In the genomic region with DNA sequence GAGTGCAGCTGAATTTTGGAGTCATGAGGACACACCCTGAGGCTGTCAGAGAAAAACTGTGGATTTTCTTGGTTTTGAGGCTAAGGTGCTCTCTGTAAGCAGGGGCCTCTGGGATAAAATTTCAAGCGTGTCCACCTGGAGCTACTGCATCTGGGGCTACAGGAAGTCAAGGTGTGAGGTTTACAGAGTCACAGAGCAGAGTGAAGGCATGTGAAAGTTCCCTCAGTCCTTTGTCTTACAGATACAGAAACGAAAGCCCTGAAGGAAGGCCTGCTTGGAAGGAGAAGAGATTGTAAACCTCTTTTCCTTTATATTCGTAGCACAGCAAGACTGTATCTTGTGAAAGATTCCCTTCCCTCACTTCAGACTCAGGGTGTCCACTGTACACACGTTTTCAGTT, we compare ENCODE assay signal across 16 cellular contexts.
"Had no signal": no experiment of that assay in that cellular context is flagged by ENCODE, and none has a peak within 500 bp of the region (broad histone marks: within the 10 kb centered on the region; RNA-seq: fewer than 3 reads in every experiment).

No MANE protein-coding gene starts in this region.

- ATAC-seq: naive thymus-derived CD8-positive, alpha-beta T cell; right cardiac atrium had no signal

- H3K4me3 ChIP-seq: coronary artery, mucosa of descending colon, pancreas, smooth muscle cell had no signal

- H3K27me3 ChIP-seq: pancreas had no signal

- H3K36me3 ChIP-seq: pancreas had no signal

- H3K27ac ChIP-seq: coronary artery, pancreas had no signal

- H3K4me3 Mint-ChIP-seq: endodermal cell; naive thymus-derived CD8-positive, alpha-beta T cell had no signal

- H3K9me3 ChIP-seq: mucosa of descending colon, pancreas had no signal

- H3K4me1 Mint-ChIP-seq: endodermal cell had no signal

- H3K27ac Mint-ChIP-seq: endodermal cell, progenitor cell of endocrine pancreas had no signal

- H3K9me3 Mint-ChIP-seq: endodermal cell; naive thymus-derived CD8-positive, alpha-beta T cell had no signal

- H3K36me3 Mint-ChIP-seq: naive thymus-derived CD8-positive, alpha-beta T cell had no signal

- DNase-seq: effector CD4-positive, alpha-beta T cell; endodermal cell; foreskin melanocyte; hippocampal formation; kidney glomerular epithelial cell; mammary epithelial cell; mucosa of descending colon; naive thymus-derived CD8-positive, alpha-beta T cell; pancreas; right cardiac atrium; stimulated activated CD4-positive, alpha-beta T cell treated with anti-CD3 and anti-CD28 coated beads, Interleukin-2, amount 100 ng/mL, for 48 hours; stimulated activated naive CD4-positive, alpha-beta T cell treated with Interleukin-2 at 50 U/mL for 16 hours; trophoblast cell had no signal
